In the genomic region with DNA sequence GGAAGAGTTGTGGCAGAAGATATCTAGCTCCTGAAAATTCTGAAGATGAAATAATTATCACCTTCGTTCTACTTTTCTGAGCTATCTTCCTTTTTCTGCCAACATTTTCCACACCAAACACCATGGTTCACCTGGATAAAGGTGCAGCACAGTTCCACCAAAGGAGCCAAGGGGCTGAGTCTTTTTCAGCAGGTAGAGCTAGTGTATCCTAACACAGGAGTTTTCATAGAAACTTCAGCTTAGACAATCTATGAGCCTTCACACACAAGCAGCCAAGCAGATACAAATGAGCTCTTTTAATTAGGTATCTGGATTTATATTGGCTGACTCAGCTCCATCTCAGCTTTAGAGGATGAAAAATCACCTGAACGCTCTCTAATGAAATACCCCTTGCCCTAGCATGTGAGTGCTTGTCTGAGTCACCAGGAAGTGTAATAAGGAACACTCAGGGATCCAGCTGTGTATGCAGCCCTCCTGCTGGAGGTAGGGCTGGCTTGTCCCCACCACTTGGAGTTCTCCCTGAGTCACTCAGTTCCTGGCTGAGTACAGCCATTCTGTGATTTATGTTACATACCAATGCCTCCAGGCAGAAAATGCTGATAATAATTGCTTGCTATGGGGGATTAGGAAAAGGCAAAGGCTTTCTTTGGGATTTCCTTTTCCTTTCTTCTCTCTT, we compare ENCODE assay signal across 11 cellular contexts.
A peak's percentile ranks its signal among the peaks of the same experiment; 100 is the strongest.
DNase-seq lines count a peak whose midpoint lies in the region; ATAC-seq, FAIRE-seq and TF ChIP-seq lines count a peak whose summit lies in the region.
"Had no signal": no experiment of that assay in that cellular context is flagged by ENCODE, and none has a peak within 500 bp of the region (broad histone marks: within the 10 kb centered on the region; RNA-seq: fewer than 3 reads in every experiment).

No MANE protein-coding gene starts in this region.

- no peaks in the 10 kb centered on the region for H3K4me1 ChIP-seq in left lung
- H3K4me1 ChIP-seq: gastrocnemius medialis had no signal

- H3K36me3 ChIP-seq in left lung, result no peaks in the 10 kb centered on the region
- H3K36me3 ChIP-seq: gastrocnemius medialis had no signal

- no peak for TF ChIP-seq CTCF in left lung (IDR thresholded peaks at IDR 0.05)

- DNase-seq in D341Med (ENCODE audit: low spot score) (peak; percentile 33), HTR-8/SVneo (ENCODE audit: insufficient read length, low spot score) (peak; percentile 9), astrocyte of the hippocampus (ENCODE audit: low read depth, low spot score) (peak; percentile 91), left lung (no peak), NCI-H1092 (lab: John Stamatoyannopoulos, UW) (no peak), COR-L47 (lab: John Stamatoyannopoulos, UW) (no peak)
- DNase-seq in activated CD4-positive, CD25-positive, alpha-beta regulatory T cell (lab: John Stamatoyannopoulos, UW), result no peak
- DNase-seq: activated T-cell treated with anti-CD3 and anti-CD28 coated beads for 4 hours, gastrocnemius medialis, retina had no signal

- no peak for FAIRE-seq in HTR-8/SVneo (lab: Jason Lieb, UNC)

- no peak overlapping the region for H3K27ac ChIP-seq in left lung
- H3K27ac ChIP-seq: gastrocnemius medialis had no signal

- intact Hi-C loops in left lung (cut with DNase I), result no loop called here

- H3K4me3 ChIP-seq in left lung, result no peak overlapping the region
- H3K4me3 ChIP-seq: gastrocnemius medialis had no signal

- no peaks in the 10 kb centered on the region for H3K27me3 ChIP-seq in left lung
- H3K27me3 ChIP-seq: gastrocnemius medialis had no signal

- H3K9me3 ChIP-seq in left lung, result no peaks in the 10 kb centered on the region
- H3K9me3 ChIP-seq: gastrocnemius medialis had no signal

- ATAC-seq in left lung (peak; percentile 80), GM21367 (IDR thresholded peaks at IDR 0.05; ENCODE audit: unreplicated experiment) (no peak)
- ATAC-seq: gastrocnemius medialis had no signal

Comparison
In these comparisons a context has a peak if more than half of its experiments do, and no peak if none do; other contexts are left out.
1. DNase-seq: peak in D341Med (single experiment), HTR-8/SVneo (single experiment) and astrocyte of the hippocampus (single experiment); none in left lung (0 of 2), NCI-H1092 (single experiment), activated CD4-positive, CD25-positive, alpha-beta regulatory T cell (0 of 4) and COR-L47 (single experiment).